21 cellular contexts compared by ENCODE assay signal in the genomic region with DNA sequence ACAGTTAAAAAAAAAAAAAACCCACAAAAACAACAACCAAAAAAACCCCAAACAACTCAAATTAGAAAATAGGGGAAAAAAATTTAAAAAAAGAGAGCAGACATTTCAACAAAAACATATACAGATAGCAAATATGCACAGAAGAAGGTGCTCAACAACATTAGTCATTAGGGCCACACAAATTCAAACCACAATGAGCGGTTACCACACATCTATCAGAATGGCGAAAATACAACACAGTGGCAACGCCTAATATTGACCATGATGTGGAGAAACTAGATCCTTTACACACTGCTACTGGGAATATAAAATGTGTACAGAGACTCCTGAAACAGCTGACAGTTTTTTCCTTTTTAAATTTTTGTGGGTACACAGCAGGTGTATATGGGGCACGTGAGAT. TPM values are rescaled to one million over a fixed set of nuclear protein-coding genes. Genes with fewer than 3 reads are reported as not detected.
A peak's percentile ranks its signal among the peaks of the same experiment; 100 is the strongest.
DNase-seq lines count a peak whose midpoint lies in the region; ATAC-seq and TF ChIP-seq lines count a peak whose summit lies in the region.
"Had no signal": no experiment of that assay in that cellular context is flagged by ENCODE, and none has a peak within 500 bp of the region (broad histone marks: within the 10 kb centered on the region; RNA-seq: fewer than 3 reads in every experiment).

No MANE protein-coding gene starts in this region.

- DNase-seq in CD14-positive monocyte (ENCODE audit: low spot score) = no peak
- peak in 1 of 5 donors; percentile 10 for DNase-seq in CD8-positive, alpha-beta memory T cell
- DNase-seq in activated CD4-positive, alpha-beta memory T cell treated with anti-CD3 and anti-CD28 coated beads, Interleukin-2, amount 10 ng/mL, durations not matched to agents 7 days and 5 days = no peak
- DNase-seq in fibroblast of mammary gland (ENCODE audit: low read depth) = peak; percentile 34
- no peak for DNase-seq in vagina (ENCODE audit: extremely low spot score in 2 of 2)
- no peak for DNase-seq in stimulated activated CD4-positive, alpha-beta T cell treated with anti-CD3 and anti-CD28 coated beads, Interleukin-2, amount 100 ng/mL, for 24 hours
- DNase-seq in NCI-H82 treated with DMSO at 0.1 percent for 48 hours (lab: John Stamatoyannopoulos, UW; ENCODE audit: unreplicated experiment) = no peak
- DNase-seq: activated B cell treated with CpG ODN at 0.5 μM for 24 hours; amygdala; BE2C; colonic mucosa; islet precursor cell; NCI-H2029 treated with DMSO at 0.1 percent for 48 hours; NCI-H526 treated with DMSO at 0.1 percent for 48 hours; nucleus accumbens; right cardiac atrium; stimulated activated CD4-positive, alpha-beta T cell treated with anti-CD3 and anti-CD28 coated beads, Interleukin-1b, Interleukin-23, amount 100 ng/mL, for 48 hours had no signal

- H3K36me3 ChIP-seq in CD8-positive, alpha-beta memory T cell (ENCODE audit: insufficient read depth, low read length) = peaks cover 33% of the 10 kb centered on the region
- peaks cover 0 to 45% of the 10 kb centered on the region in 2 donors for H3K36me3 ChIP-seq in vagina
- H3K36me3 ChIP-seq: colonic mucosa had no signal

- TF ChIP-seq CTCF in CD14-positive monocyte (IDR thresholded peaks at IDR 0.05) = no peak
- TF ChIP-seq CTCF in fibroblast of mammary gland (conservative IDR thresholded peaks at IDR 0.05; ENCODE audit: control insufficient read depth, insufficient read depth, low read depth, low read length) = no peak
- no peak for TF ChIP-seq CTCF in vagina (IDR thresholded peaks at IDR 0.05)

- ATAC-seq in HG03025 (IDR thresholded peaks at IDR 0.05; ENCODE audit: low FRiP score, unreplicated experiment) = no peak
- ATAC-seq: esophagus mucosa had no signal

- peaks cover 55 to 62% of the 10 kb centered on the region in 2 donors for H3K36me3 Mint-ChIP-seq in CD14-positive monocyte
- peaks cover 25 to 84% (median 49%) of the 10 kb centered on the region in 3 donors for H3K36me3 Mint-ChIP-seq in CD8-positive, alpha-beta memory T cell
- peaks cover 74% of the 10 kb centered on the region for H3K36me3 Mint-ChIP-seq in activated CD4-positive, alpha-beta memory T cell treated with anti-CD3 and anti-CD28 coated beads, Interleukin-2, amount 10 ng/mL, durations not matched to agents 7 days and 5 days (ENCODE audit: low read depth)

- peaks cover 0 to 3% (median 0%) of the 10 kb centered on the region in 3 donors for H3K27me3 Mint-ChIP-seq in CD14-positive monocyte (ENCODE audit: low read depth in 3 of 3)
- no peaks in the 10 kb centered on the region for H3K27me3 Mint-ChIP-seq in CD8-positive, alpha-beta memory T cell
- no peaks in the 10 kb centered on the region for H3K27me3 Mint-ChIP-seq in activated CD4-positive, alpha-beta memory T cell treated with anti-CD3 and anti-CD28 coated beads, Interleukin-2, amount 10 ng/mL, durations not matched to agents 7 days and 5 days
- H3K27me3 Mint-ChIP-seq: activated B cell treated with CpG ODN at 0.5 μM for 24 hours had no signal

- intact Hi-C loops in CD14-positive monocyte (cut with micrococcal nuclease) = no loop called here
- intact Hi-C loops in vagina (cut with DNase I) = no loop called here

- peak overlapping the region in 1 of 2 donors; percentile 63 for H3K4me3 Mint-ChIP-seq in CD14-positive monocyte
- peak overlapping the region; percentile 51 to 95 (median 83) for H3K4me3 Mint-ChIP-seq in CD8-positive, alpha-beta memory T cell
- H3K4me3 Mint-ChIP-seq in activated CD4-positive, alpha-beta memory T cell treated with anti-CD3 and anti-CD28 coated beads, Interleukin-2, amount 10 ng/mL, durations not matched to agents 7 days and 5 days = peak overlapping the region; percentile 56
- H3K4me3 Mint-ChIP-seq: activated B cell treated with CpG ODN at 0.5 μM for 24 hours, mesothelial cell of epicardium had no signal

- H3K9me3 ChIP-seq in CD8-positive, alpha-beta memory T cell (ENCODE audit: low read length) = no peaks in the 10 kb centered on the region
- H3K9me3 ChIP-seq in vagina = no peaks in the 10 kb centered on the region
- H3K9me3 ChIP-seq: BE2C, colonic mucosa, thoracic aorta had no signal

- CTCF ChIA-PET in CD8-positive, alpha-beta memory T cell (lab: Charles Lee) = interaction anchor here (0.9 to 3.2 kb wide), 5 partner anchors 11 to 78 kb away, joined by 3 to 35 read pairs (median 4); a partner anchor contains a TSS
- CTCF ChIA-PET in activated CD4-positive, alpha-beta memory T cell treated with anti-CD3 and anti-CD28 coated beads, Interleukin-2, amount 10 ng/mL, durations not matched to agents 7 days and 5 days (lab: Charles Lee) = interaction anchor here (0.8 to 2.9 kb wide), 2 partner anchors 10 to 22 kb away, joined by 4 to 29 read pairs; no protein-coding TSS in a partner anchor

- peak overlapping the region; percentile 86 to 99 (median 98) for H3K27ac Mint-ChIP-seq in CD14-positive monocyte
- peak overlapping the region; percentile 87 to 99 (median 97) for H3K27ac Mint-ChIP-seq in CD8-positive, alpha-beta memory T cell
- peak overlapping the region; percentile 99 for H3K27ac Mint-ChIP-seq in activated CD4-positive, alpha-beta memory T cell treated with anti-CD3 and anti-CD28 coated beads, Interleukin-2, amount 10 ng/mL, durations not matched to agents 7 days and 5 days
- H3K27ac Mint-ChIP-seq: activated B cell treated with CpG ODN at 0.5 μM for 24 hours, mesothelial cell of epicardium had no signal

- no peak for TF ChIP-seq POLR2A in vagina (IDR thresholded peaks at IDR 0.05)

- H3K27ac ChIP-seq in CD8-positive, alpha-beta memory T cell (ENCODE audit: low read depth, low read length) = peak overlapping the region; percentile 100
- H3K27ac ChIP-seq in vagina = no peak overlapping the region
- H3K27ac ChIP-seq: colonic mucosa, thoracic aorta had no signal

- H3K4me3 ChIP-seq in CD8-positive, alpha-beta memory T cell (ENCODE audit: low read length) = no peak overlapping the region
- no peak overlapping the region for H3K4me3 ChIP-seq in fibroblast of mammary gland (ENCODE audit: control insufficient read depth, low read depth, low read length)
- H3K4me3 ChIP-seq in vagina = no peak overlapping the region
- H3K4me3 ChIP-seq: colonic mucosa, thoracic aorta had no signal

- peaks cover 0 to 3% (median 0%) of the 10 kb centered on the region in 7 donors for H3K9me3 Mint-ChIP-seq in CD14-positive monocyte
- H3K9me3 Mint-ChIP-seq in CD8-positive, alpha-beta memory T cell = no peaks in the 10 kb centered on the region
- no peaks in the 10 kb centered on the region for H3K9me3 Mint-ChIP-seq in activated CD4-positive, alpha-beta memory T cell treated with anti-CD3 and anti-CD28 coated beads, Interleukin-2, amount 10 ng/mL, durations not matched to agents 7 days and 5 days
- H3K9me3 Mint-ChIP-seq: activated B cell treated with CpG ODN at 0.5 μM for 24 hours, mesothelial cell of epicardium had no signal

- POLR2A ChIA-PET in CD8-positive, alpha-beta memory T cell (lab: Charles Lee) = interaction anchor here (0.5 to 3.7 kb wide), 5 partner anchors 10 to 33 kb away, joined by 3 to 21 read pairs (median 3); a partner anchor contains a TSS
- POLR2A ChIA-PET in activated CD4-positive, alpha-beta memory T cell treated with anti-CD3 and anti-CD28 coated beads, Interleukin-2, amount 10 ng/mL, durations not matched to agents 7 days and 5 days (lab: Charles Lee) = interaction anchor here (0.8 to 7.1 kb wide), 6 partner anchors 10 to 160 kb away, joined by 3 to 57 read pairs (median 8); a partner anchor contains a TSS

- no peaks in the 10 kb centered on the region for H3K27me3 ChIP-seq in CD8-positive, alpha-beta memory T cell (ENCODE audit: insufficient read depth, low read length, poor library complexity, severe bottlenecking)
- no peaks in the 10 kb centered on the region for H3K27me3 ChIP-seq in vagina
- H3K27me3 ChIP-seq: BE2C, colonic mucosa had no signal

- peaks cover 21% of the 10 kb centered on the region for H3K4me1 ChIP-seq in CD8-positive, alpha-beta memory T cell (ENCODE audit: insufficient read depth, low read length)
- H3K4me1 ChIP-seq in vagina = no peaks in the 10 kb centered on the region
- H3K4me1 ChIP-seq: BE2C, colonic mucosa had no signal

- peaks cover 52% of the 10 kb centered on the region for H3K4me1 Mint-ChIP-seq in CD14-positive monocyte
- H3K4me1 Mint-ChIP-seq in CD8-positive, alpha-beta memory T cell = peaks cover 75 to 84% (median 82%) of the 10 kb centered on the region in 3 donors
- H3K4me1 Mint-ChIP-seq in activated CD4-positive, alpha-beta memory T cell treated with anti-CD3 and anti-CD28 coated beads, Interleukin-2, amount 10 ng/mL, durations not matched to agents 7 days and 5 days = peaks cover 42% of the 10 kb centered on the region
- H3K4me1 Mint-ChIP-seq: activated B cell treated with CpG ODN at 0.5 μM for 24 hours, mesothelial cell of epicardium had no signal

RNA-seq across cellular contexts. Expression of a gene that starts 19.4 kb away (rescaled TPM):
- polyA plus RNA-seq in CD14-positive monocyte = 10 to 100 TPM; 14.9 to 22.6 TPM
- 100 to 1,000 TPM in 1 of 2 experiments, 10 to 100 TPM in 1; 95.8 to 103 TPM for total RNA-seq in CD8-positive, alpha-beta memory T cell
- 187 TPM for polyA plus RNA-seq in CD8-positive, alpha-beta memory T cell
- total RNA-seq in activated CD4-positive, alpha-beta memory T cell treated with anti-CD3 and anti-CD28 coated beads, Interleukin-2, amount 10 ng/mL, durations not matched to agents 7 days and 5 days = 10 to 100 TPM; 47.4 to 49.8 TPM
- 6.4 TPM for total RNA-seq in vagina

RNA-seq across cellular contexts. Expression of a gene that starts 19.5 kb away (rescaled TPM):
- 1 to 10 TPM; 1.4 to 1.7 TPM for polyA plus RNA-seq in CD14-positive monocyte
- total RNA-seq in CD8-positive, alpha-beta memory T cell = 1 to 10 TPM; 7.9 to 8.7 TPM
- polyA plus RNA-seq in CD8-positive, alpha-beta memory T cell = 10.5 TPM
- 1 to 10 TPM; 6.6 to 7.4 TPM for total RNA-seq in activated CD4-positive, alpha-beta memory T cell treated with anti-CD3 and anti-CD28 coated beads, Interleukin-2, amount 10 ng/mL, durations not matched to agents 7 days and 5 days
- 5.4 TPM for total RNA-seq in vagina

RNA-seq across cellular contexts. Expression of a gene that starts 22.5 kb away (rescaled TPM):
- 10 to 100 TPM; 29.7 to 35.1 TPM for polyA plus RNA-seq in CD14-positive monocyte
- 10 to 100 TPM; 24.1 to 26.6 TPM for total RNA-seq in CD8-positive, alpha-beta memory T cell
- polyA plus RNA-seq in CD8-positive, alpha-beta memory T cell = 46.4 TPM
- total RNA-seq in activated CD4-positive, alpha-beta memory T cell treated with anti-CD3 and anti-CD28 coated beads, Interleukin-2, amount 10 ng/mL, durations not matched to agents 7 days and 5 days = 10 to 100 TPM; 15.2 to 16.0 TPM
- total RNA-seq in vagina = 15.2 TPM

RNA-seq across cellular contexts. Expression of a gene that starts 43.8 kb away (rescaled TPM):
- not detected for polyA plus RNA-seq in CD14-positive monocyte
- total RNA-seq in CD8-positive, alpha-beta memory T cell = not detected
- polyA plus RNA-seq in CD8-positive, alpha-beta memory T cell = not detected
- not detected for total RNA-seq in activated CD4-positive, alpha-beta memory T cell treated with anti-CD3 and anti-CD28 coated beads, Interleukin-2, amount 10 ng/mL, durations not matched to agents 7 days and 5 days
- total RNA-seq in vagina = not detected
- total RNA-seq: activated B cell treated with CpG ODN at 0.5 μM for 24 hours, colonic mucosa, mesothelial cell of epicardium, right cardiac atrium, thoracic aorta had no signal
- polyA plus RNA-seq: right cardiac atrium had no signal
